Comparison of ENCODE assay signal across 14 cellular contexts in the genomic region with DNA sequence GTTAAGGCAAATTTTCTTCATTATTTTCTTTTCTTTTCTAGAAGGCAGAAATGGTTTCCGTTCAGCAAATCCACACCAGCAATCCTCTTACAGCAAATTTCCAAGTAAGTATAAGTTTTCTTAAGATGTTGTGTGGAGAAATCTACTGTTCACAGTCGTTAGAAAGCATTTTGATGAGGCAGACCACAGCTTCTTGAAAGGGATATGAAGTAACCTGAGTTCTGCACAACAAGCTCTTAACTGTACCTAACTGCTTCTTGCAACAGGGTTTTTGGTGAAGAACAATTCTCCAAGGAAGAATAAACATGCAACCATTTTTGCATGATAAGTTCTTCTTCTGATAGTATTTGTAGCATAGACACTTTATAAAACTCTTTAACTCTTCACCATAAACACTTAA.
"Had no signal": no experiment of that assay in that cellular context is flagged by ENCODE, and none has a peak within 500 bp of the region (broad histone marks: within the 10 kb centered on the region; RNA-seq: fewer than 3 reads in every experiment).

No MANE protein-coding gene starts in this region.

- H3K27me3 ChIP-seq: testis, upper lobe of right lung had no signal

- H3K27ac ChIP-seq: left ventricle myocardium inferior, testis, upper lobe of right lung had no signal

- ATAC-seq: naive thymus-derived CD8-positive, alpha-beta T cell; right cardiac atrium; upper lobe of right lung had no signal

- DNase-seq: activated CD4-positive, alpha-beta T cell treated with anti-CD3 and anti-CD28 coated beads, Interleukin-2, amount 10 ng/mL, durations not matched to agents 7 days and 5 days; activated CD4-positive, CD25-positive, alpha-beta regulatory T cell; activated naive CD4-positive, alpha-beta T cell; aorta; effector CD8-positive, alpha-beta T cell; foreskin fibroblast; hippocampal formation; kidney; left ventricle myocardium inferior; naive thymus-derived CD8-positive, alpha-beta T cell; right cardiac atrium; small intestine; testis; upper lobe of right lung had no signal

- H3K36me3 ChIP-seq: left ventricle myocardium inferior, upper lobe of right lung had no signal

- H3K9me3 ChIP-seq: left ventricle myocardium inferior, testis, upper lobe of right lung had no signal

- H3K4me3 ChIP-seq: left ventricle myocardium inferior, testis, upper lobe of right lung had no signal

- H3K4me1 ChIP-seq: testis, upper lobe of right lung had no signal
